1 cellular context compared by ENCODE assay signal in genomic region chr9:22054076-22054475, GRCh38.
TF ChIP-seq lines count a peak whose summit lies in the region.

No MANE protein-coding gene starts in this region.

TF ChIP-seq in IMR-90, 13 proteins besides CTCF, POLR2A, EP300 and RAD21:
- TF ChIP-seq, protein P1, sequence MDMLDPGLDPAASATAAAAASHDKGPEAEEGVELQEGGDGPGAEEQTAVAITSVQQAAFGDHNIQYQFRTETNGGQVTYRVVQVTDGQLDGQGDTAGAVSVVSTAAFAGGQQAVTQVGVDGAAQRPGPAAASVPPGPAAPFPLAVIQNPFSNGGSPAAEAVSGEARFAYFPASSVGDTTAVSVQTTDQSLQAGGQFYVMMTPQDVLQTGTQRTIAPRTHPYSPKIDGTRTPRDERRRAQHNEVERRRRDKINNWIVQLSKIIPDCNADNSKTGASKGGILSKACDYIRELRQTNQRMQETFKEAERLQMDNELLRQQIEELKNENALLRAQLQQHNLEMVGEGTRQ (IDR thresholded peaks at IDR 0.05; ENCODE audit: low read depth, low read length) = no peak
- TF ChIP-seq MAZ (IDR thresholded peaks at IDR 0.05; ENCODE audit: borderline replicate concordance, low read depth, low read length) = no peak
- TF ChIP-seq CHD1 (IDR thresholded peaks at IDR 0.05; ENCODE audit: low read depth, low read length) = no peak
- TF ChIP-seq CEBPB (IDR thresholded peaks at IDR 0.05; ENCODE audit: low read depth, low read length) = no peak
- TF ChIP-seq MAFK (IDR thresholded peaks at IDR 0.05; ENCODE audit: low read depth, low read length) = no peak
- no peak for TF ChIP-seq SMC3 (IDR thresholded peaks at IDR 0.05; ENCODE audit: low read depth, low read length)
- TF ChIP-seq RFX5 (IDR thresholded peaks at IDR 0.05; ENCODE audit: low read depth, low read length) = no peak
- no peak for TF ChIP-seq NFE2L2 (IDR thresholded peaks at IDR 0.05; ENCODE audit: low read depth, low read length)
- TF ChIP-seq FOS (IDR thresholded peaks at IDR 0.05; ENCODE audit: low read depth, low read length) = no peak
- TF ChIP-seq BHLHE40 (IDR thresholded peaks at IDR 0.05; ENCODE audit: low read depth, low read length) = no peak
- TF ChIP-seq, protein P2, sequence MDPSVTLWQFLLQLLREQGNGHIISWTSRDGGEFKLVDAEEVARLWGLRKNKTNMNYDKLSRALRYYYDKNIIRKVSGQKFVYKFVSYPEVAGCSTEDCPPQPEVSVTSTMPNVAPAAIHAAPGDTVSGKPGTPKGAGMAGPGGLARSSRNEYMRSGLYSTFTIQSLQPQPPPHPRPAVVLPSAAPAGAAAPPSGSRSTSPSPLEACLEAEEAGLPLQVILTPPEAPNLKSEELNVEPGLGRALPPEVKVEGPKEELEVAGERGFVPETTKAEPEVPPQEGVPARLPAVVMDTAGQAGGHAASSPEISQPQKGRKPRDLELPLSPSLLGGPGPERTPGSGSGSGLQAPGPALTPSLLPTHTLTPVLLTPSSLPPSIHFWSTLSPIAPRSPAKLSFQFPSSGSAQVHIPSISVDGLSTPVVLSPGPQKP (IDR thresholded peaks at IDR 0.05; ENCODE audit: borderline replicate concordance, low read depth, low read length) = no peak
- no peak for TF ChIP-seq RCOR1 (IDR thresholded peaks at IDR 0.05; ENCODE audit: insufficient replicate concordance, low read length)
- TF ChIP-seq MXI1 (IDR thresholded peaks at IDR 0.05; ENCODE audit: borderline replicate concordance, low read depth, low read length) = no peak
